8 cellular contexts compared by ENCODE assay signal in the genomic region with DNA sequence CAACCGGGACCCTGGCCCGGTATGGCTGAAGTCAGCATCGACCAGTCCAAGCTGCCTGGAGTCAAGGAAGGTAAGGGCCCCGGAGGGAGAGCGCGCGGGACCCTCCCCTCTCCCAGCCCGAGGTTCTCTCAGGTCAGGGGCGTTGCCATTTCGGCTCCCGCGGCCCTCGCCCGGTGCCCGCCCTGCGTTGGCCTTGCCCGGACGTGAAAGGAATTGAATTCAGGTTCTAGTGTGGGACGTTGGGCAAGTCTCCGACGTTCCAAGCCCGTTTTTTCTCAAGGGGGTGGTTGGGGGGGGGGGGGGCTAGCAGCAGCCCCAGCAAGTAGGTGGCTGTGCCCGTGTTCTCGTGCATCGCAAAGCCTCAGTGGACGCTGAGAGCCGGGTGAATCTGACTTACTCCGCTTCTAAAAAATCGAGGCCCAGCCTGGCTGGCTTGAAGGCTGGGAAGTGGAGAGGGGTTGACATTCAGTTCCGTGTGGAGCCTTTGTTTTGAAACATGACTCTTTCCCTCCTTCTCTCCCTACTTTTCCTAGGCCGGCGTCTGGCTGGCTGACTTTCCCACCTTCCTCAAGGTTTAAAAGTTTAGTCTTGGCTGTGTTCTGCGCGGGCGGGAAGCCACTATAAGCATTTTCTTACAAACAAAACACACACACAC. TPM values are rescaled to one million over a fixed set of nuclear protein-coding genes. Genes with fewer than 3 reads are reported as not detected.
DNase-seq lines count a peak whose midpoint lies in the region; ATAC-seq and TF ChIP-seq lines count a peak whose summit lies in the region.

No MANE protein-coding gene starts in this region.

- BruUV-seq in Calu3 (replicated peaks; lab: Mats Ljungman, UMichigan) (TSS peak; percentile 28), Panc1 (replicated peaks; lab: Mats Ljungman, UMichigan) (no TSS peak), MCF 10A (replicated peaks; lab: Mats Ljungman, UMichigan) (no TSS peak)

- TF ChIP-seq CTCF in Calu3 (IDR thresholded peaks at IDR 0.05; ENCODE audit: unreplicated experiment) (no peak), Panc1 (IDR thresholded peaks at IDR 0.05) (no peak), MCF 10A (IDR thresholded peaks at IDR 0.05; ENCODE audit: unreplicated experiment) (no peak)

- H3K4me1 Mint-ChIP-seq in Calu3 (ENCODE audit: low read depth, unreplicated experiment): peaks cover 61% of the 10 kb centered on the region
- peaks cover 44% of the 10 kb centered on the region for H3K4me1 Mint-ChIP-seq in MCF 10A (ENCODE audit: insufficient read depth, unreplicated experiment)

- POLR2A ChIA-PET in Panc1 (lab: Charles Lee): no interaction called here
- POLR2A ChIA-PET in MCF 10A (lab: Yijun Ruan, JAX): interaction anchor here (0.7 to 5.1 kb wide), 14 partner anchors 10 to 263 kb away, joined by 3 to 40 read pairs (median 3); no protein-coding TSS in a partner anchor

- H3K9ac ChIP-seq in skeletal muscle satellite cell (ENCODE audit: low read depth, low read length): peak overlapping the region; percentile 98

- peak overlapping the region; percentile 84 for H3K4me3 Mint-ChIP-seq in Calu3 (ENCODE audit: low read depth, unreplicated experiment)
- peak overlapping the region; percentile 76 for H3K4me3 Mint-ChIP-seq in MCF 10A (ENCODE audit: unreplicated experiment)

- H3K9me3 Mint-ChIP-seq in Calu3 (ENCODE audit: low read depth, unreplicated experiment) (no peaks in the 10 kb centered on the region), MCF 10A (ENCODE audit: unreplicated experiment) (no peaks in the 10 kb centered on the region)

- H3K27ac Mint-ChIP-seq in Calu3 (ENCODE audit: unreplicated experiment) (peak overlapping the region; percentile 86), MCF 10A (ENCODE audit: low read depth, unreplicated experiment) (peak overlapping the region; percentile 91)

- no peaks in the 10 kb centered on the region for H3K27me3 ChIP-seq in Panc1 (ENCODE audit: control insufficient read depth, insufficient read depth, low read length)
- H3K27me3 ChIP-seq in skeletal muscle satellite cell (ENCODE audit: control insufficient read depth, insufficient read depth, low read length): no peaks in the 10 kb centered on the region

- peaks cover 34% of the 10 kb centered on the region for H3K36me3 Mint-ChIP-seq in Calu3 (ENCODE audit: insufficient read depth, unreplicated experiment)
- H3K36me3 Mint-ChIP-seq in MCF 10A (ENCODE audit: insufficient read depth, unreplicated experiment): no peaks in the 10 kb centered on the region

- in situ Hi-C loops in Panc1 (cut with HindIII; ENCODE audit: low pct_unique_long_range_greater_than_20kb, low sequenced_read_pairs): no loop called here

- no peaks in the 10 kb centered on the region for H3K36me3 ChIP-seq in Panc1 (ENCODE audit: control insufficient read depth, insufficient read depth, low read length)
- no peaks in the 10 kb centered on the region for H3K36me3 ChIP-seq in skeletal muscle satellite cell (ENCODE audit: insufficient read depth, low read length)

- DNase-seq in Calu3 (peak; percentile 66), Panc1 (ENCODE audit: low read depth, low spot score) (no peak), MCF 10A (ENCODE audit: unreplicated experiment) (peak; percentile 62), iPS-NIHi11 (ENCODE audit: low spot score) (peak; percentile 64)
- DNase-seq in central memory CD4-positive, alpha-beta T cell: no peak

- H3K4me2 ChIP-seq in skeletal muscle satellite cell (ENCODE audit: low read length): peak overlapping the region; percentile 83

- CTCF ChIA-PET in Calu3 (lab: Charles Lee) (interaction anchor here (0.9 to 1.0 kb wide), 3 partner anchors 11 to 24 kb away, joined by 3 to 7 read pairs (median 5); no protein-coding TSS in a partner anchor), Panc1 (lab: Charles Lee) (no interaction called here), MCF 10A (lab: Yijun Ruan, JAX) (interaction anchor here (0.6 to 1.4 kb wide), 3 partner anchors 14 to 85 kb away, joined by 3 to 4 read pairs (median 3); no protein-coding TSS in a partner anchor)

- H3K4me3 ChIP-seq in Panc1 (ENCODE audit: low read depth in 2 of 2, low read length in 2 of 2) (peak overlapping the region; percentile 71 to 81), skeletal muscle satellite cell (ENCODE audit: low read length) (peak overlapping the region; percentile 93)

- intact Hi-C loops in Calu3 (cut with micrococcal nuclease; ENCODE audit: unreplicated experiment): loop anchor here (1.0 to 5.0 kb wide), 3 partner anchors 24 to 85 kb away; no protein-coding TSS in a partner anchor
- intact Hi-C loops in Panc1 (cut with micrococcal nuclease; ENCODE audit: unreplicated experiment): loop anchor here (10.0 kb wide), 1 partner anchor 85 kb away; no protein-coding TSS in a partner anchor
- intact Hi-C loops in MCF 10A (cut with micrococcal nuclease): loop anchor here (2.0 to 5.0 kb wide), 3 partner anchors 27 to 612 kb away; no protein-coding TSS in a partner anchor

- H3K4me1 ChIP-seq in Panc1 (ENCODE audit: control insufficient read depth, insufficient read depth, low read length) (peaks cover 41% of the 10 kb centered on the region), skeletal muscle satellite cell (ENCODE audit: control insufficient read depth, insufficient read depth, low read length) (peaks cover 35% of the 10 kb centered on the region)

- peak; percentile 20 for ATAC-seq in GM19351 (IDR thresholded peaks at IDR 0.05; ENCODE audit: unreplicated experiment)
- peak; percentile 25 for ATAC-seq in HG03342 (IDR thresholded peaks at IDR 0.05; ENCODE audit: unreplicated experiment)
- peak; percentile 66 for ATAC-seq in Panc1

- H3K9me3 ChIP-seq in Panc1 (ENCODE audit: control insufficient read depth, insufficient read depth, low read depth, low read length) (no peaks in the 10 kb centered on the region), skeletal muscle satellite cell (replicated peaks; ENCODE audit: low read length) (no peaks in the 10 kb centered on the region)

- peak overlapping the region; percentile 93 for H3K27ac ChIP-seq in Panc1 (ENCODE audit: low read length)

- H3K27me3 Mint-ChIP-seq in Calu3 (ENCODE audit: unreplicated experiment): no peaks in the 10 kb centered on the region
- H3K27me3 Mint-ChIP-seq in MCF 10A (ENCODE audit: insufficient read depth, unreplicated experiment): no peaks in the 10 kb centered on the region

RNA-seq across cellular contexts. Expression of a gene that starts 0.5 kb away (rescaled TPM):
- 1.5 and 1.6 TPM in 2 replicates for total RNA-seq in Calu3 (2022)
- 0.26 TPM for total RNA-seq in Panc1 (2021; ENCODE audit: unreplicated experiment)
- not detected for polyA plus RNA-seq in Panc1 (2012; ENCODE audit: insufficient read length)
- 0.26 TPM in 1 of 2 replicates, not detected in the other for total RNA-seq in MCF 10A (2022)
- 0.22 and 0.25 TPM in 2 replicates for total RNA-seq in skeletal muscle satellite cell (2012; rRNA removed)

RNA-seq across cellular contexts. Expression of a gene that starts 0.6 kb away (rescaled TPM):
- total RNA-seq in Calu3 (2022) (124 and 134 TPM in 2 replicates), Panc1 (2021; ENCODE audit: unreplicated experiment) (89.3 TPM), MCF 10A (2022) (100 and 115 TPM in 2 replicates)
- 56.1 TPM for polyA plus RNA-seq in Panc1 (2012; ENCODE audit: insufficient read length)
- 62.0 and 63.9 TPM in 2 replicates for total RNA-seq in skeletal muscle satellite cell (2012; rRNA removed)

Comparison
In these comparisons a context has a peak if more than half of its experiments do, and no peak if none do; other contexts are left out.
1. DNase-seq: peak in Calu3 (single experiment), MCF 10A (single experiment) and iPS-NIHi11 (single experiment); none in Panc1 (single experiment) and central memory CD4-positive, alpha-beta T cell (single experiment).
2. Peak in every context shown above with its lines, with median percentiles within 50 percentile points of each other: ATAC-seq.